In genomic region chr5:152439791-152440190, GRCh38 we compare ENCODE assay signal across 17 cellular contexts. TPM values are rescaled to one million over a fixed set of nuclear protein-coding genes. Genes with fewer than 3 reads are reported as not detected.
A peak's percentile ranks its signal among the peaks of the same experiment; 100 is the strongest.
DNase-seq lines count a peak whose midpoint lies in the region; FAIRE-seq and TF ChIP-seq lines count a peak whose summit lies in the region.
"Had no signal": no experiment of that assay in that cellular context is flagged by ENCODE, and none has a peak within 500 bp of the region (broad histone marks: within the 10 kb centered on the region; RNA-seq: fewer than 3 reads in every experiment).

No MANE protein-coding gene starts in this region.

- intact Hi-C loops in lower leg skin (cut with DNase I; ENCODE audit: low total_unique reads) = no loop called here

- H3K27ac ChIP-seq in neural cell (ENCODE audit: low read length) (no peak overlapping the region), temporal lobe (ENCODE audit: low read depth, low read length) (peak overlapping the region; percentile 87)
- H3K27ac ChIP-seq: BLaER1 treated with 17β-estradiol and CSF1 and Interleukin-3, amounts not matched to agents 10 nM and 100 nM; HL-60 had no signal

- H3K27me3 Mint-ChIP-seq in activated T-cell treated with anti-CD3 and anti-CD28 coated beads, Interleukin-2, amount 50 U/mL, for 24 hours = no peaks in the 10 kb centered on the region

- H3K9me3 ChIP-seq in neural cell (ENCODE audit: low read length) = no peaks in the 10 kb centered on the region
- H3K9me3 ChIP-seq: BLaER1 treated with 17β-estradiol and CSF1 and Interleukin-3, amounts not matched to agents 10 nM and 100 nM; HAP-1 had no signal

- no peaks in the 10 kb centered on the region for H3F3A ChIP-seq in neural cell (ENCODE audit: insufficient read depth, low read length, poor library complexity, severe bottlenecking)

- H2AFZ ChIP-seq in neural cell (ENCODE audit: low read depth, low read length) = no peak overlapping the region

- no peaks in the 10 kb centered on the region for H3K36me3 ChIP-seq in neural cell (ENCODE audit: insufficient read depth, low read length)
- H3K36me3 ChIP-seq: BLaER1 treated with 17β-estradiol and CSF1 and Interleukin-3, amounts not matched to agents 10 nM and 100 nM; HAP-1 had no signal

- H4K20me1 ChIP-seq in neural cell (ENCODE audit: insufficient read depth) = no peaks in the 10 kb centered on the region
- H4K20me1 ChIP-seq: BLaER1 treated with 17β-estradiol and CSF1 and Interleukin-3, amounts not matched to agents 10 nM and 100 nM had no signal

- TF ChIP-seq CTCF in neural cell (IDR thresholded peaks at IDR 0.05; ENCODE audit: poor library complexity, severe bottlenecking) (no peak), lower leg skin (IDR thresholded peaks at IDR 0.05) (no peak)

- TF ChIP-seq EP300 in neural cell (conservative IDR thresholded peaks at IDR 0.05; ENCODE audit: poor library complexity, severe bottlenecking) = peak; percentile 85

- no peaks in the 10 kb centered on the region for H3K4me1 Mint-ChIP-seq in activated T-cell treated with anti-CD3 and anti-CD28 coated beads, Interleukin-2, amount 50 U/mL, for 24 hours (ENCODE audit: low read depth)
- H3K4me1 Mint-ChIP-seq: CD4-positive, CD25-positive, alpha-beta regulatory T cell had no signal

- peak; percentile 1 for DNase-seq in SK-MEL-5 (ENCODE audit: low read depth, low spot score)
- DNase-seq in globus pallidus (ENCODE audit: low spot score) = peak; percentile 82
- no peak for DNase-seq in RCC 7860 (ENCODE audit: low spot score)
- no peak for DNase-seq in activated T-cell treated with anti-CD3 and anti-CD28 coated beads, Interleukin-2, amount 50 U/mL, for 24 hours
- no peak for DNase-seq in lower leg skin (ENCODE audit: low spot score in 2 of 2)
- DNase-seq: 8988T; AML-193; CD4-positive, CD25-positive, alpha-beta regulatory T cell; DMS79 had no signal

- no peaks in the 10 kb centered on the region for H3K9me2 ChIP-seq in neural cell (ENCODE audit: insufficient read depth, low read length)

- in situ Hi-C loops in SK-MEL-5 (cut with HindIII; ENCODE audit: low pct_unique_long_range_greater_than_20kb, low sequenced_read_pairs) = no loop called here

- no peak overlapping the region for H3K4me3 Mint-ChIP-seq in activated T-cell treated with anti-CD3 and anti-CD28 coated beads, Interleukin-2, amount 50 U/mL, for 24 hours
- H3K4me3 Mint-ChIP-seq: CD4-positive, CD25-positive, alpha-beta regulatory T cell had no signal

- no peak overlapping the region for H3K9ac ChIP-seq in neural cell (ENCODE audit: low read length)
- H3K9ac ChIP-seq: BLaER1 treated with 17β-estradiol and CSF1 and Interleukin-3, amounts not matched to agents 10 nM and 100 nM had no signal

- H3K9me3 Mint-ChIP-seq in activated T-cell treated with anti-CD3 and anti-CD28 coated beads, Interleukin-2, amount 50 U/mL, for 24 hours = no peaks in the 10 kb centered on the region
- H3K9me3 Mint-ChIP-seq: CD4-positive, CD25-positive, alpha-beta regulatory T cell had no signal

- H3K4me2 ChIP-seq in neural cell (ENCODE audit: low read length) = no peak overlapping the region
- H3K4me2 ChIP-seq: BLaER1 treated with 17β-estradiol and CSF1 and Interleukin-3, amounts not matched to agents 10 nM and 100 nM had no signal

- H3K79me2 ChIP-seq in neural cell (replicated peaks; ENCODE audit: insufficient read depth, low read length) = no peaks in the 10 kb centered on the region

- no peak overlapping the region for H3K27ac Mint-ChIP-seq in activated T-cell treated with anti-CD3 and anti-CD28 coated beads, Interleukin-2, amount 50 U/mL, for 24 hours
- H3K27ac Mint-ChIP-seq: CD4-positive, CD25-positive, alpha-beta regulatory T cell had no signal

- TF ChIP-seq RAD21 in neural cell (conservative IDR thresholded peaks at IDR 0.05) = no peak

- H3K4me3 ChIP-seq in neural cell (ENCODE audit: low read length) = no peak overlapping the region
- no peak overlapping the region for H3K4me3 ChIP-seq in lower leg skin (ENCODE audit: low read depth, poor library complexity, severe bottlenecking)
- H3K4me3 ChIP-seq: BLaER1 treated with 17β-estradiol and CSF1 and Interleukin-3, amounts not matched to agents 10 nM and 100 nM; HAP-1 had no signal

- no peak for FAIRE-seq in RCC 7860 (lab: Jason Lieb, UNC)
- FAIRE-seq: GM12891, H1 had no signal

- 50 to 67% methylated on average over 3 of the region's 3 CpGs for WGBS in lower leg skin, 2 donors

- no peaks in the 10 kb centered on the region for H3K36me3 Mint-ChIP-seq in activated T-cell treated with anti-CD3 and anti-CD28 coated beads, Interleukin-2, amount 50 U/mL, for 24 hours (ENCODE audit: low read depth)
- H3K36me3 Mint-ChIP-seq: CD4-positive, CD25-positive, alpha-beta regulatory T cell had no signal

- TF ChIP-seq POLR2A in lower leg skin (IDR thresholded peaks at IDR 0.05) = no peak

- H3K27me3 ChIP-seq in neural cell (ENCODE audit: insufficient read depth, low read depth, low read length) = no peaks in the 10 kb centered on the region
- H3K27me3 ChIP-seq: BLaER1 treated with 17β-estradiol and CSF1 and Interleukin-3, amounts not matched to agents 10 nM and 100 nM had no signal

TF ChIP-seq in neural cell, 6 proteins besides CTCF, POLR2A, EP300 and RAD21:
- TF ChIP-seq POLR2AphosphoS5 (IDR thresholded peaks at IDR 0.05) (peak; percentile 20), TAF1 (IDR thresholded peaks at IDR 0.05; ENCODE audit: low read depth) (no peak), SMC3 (conservative IDR thresholded peaks at IDR 0.05; ENCODE audit: poor library complexity) (no peak)

RNA-seq across cellular contexts. Expression of gene NMUR2, which starts 34.7 kb away (rescaled TPM):
- not detected in 2 replicates for total RNA-seq in SK-MEL-5 (2014; rRNA removed; shearing (Covaris generic))
- polyA plus RNA-seq in SK-MEL-5 (2015; cell fraction: cytosol; rRNA removed) = not detected in 2 replicates
- not detected in 2 replicates for polyA plus RNA-seq in SK-MEL-5 (2015; cell fraction: nucleus; rRNA removed)
- not detected in 2 replicates for polyA plus RNA-seq in neural cell
- not detected in 2 replicates for polyA minus RNA-seq in neural cell
- total RNA-seq in temporal lobe = not detected
- not detected for total RNA-seq in lower leg skin
- total RNA-seq: CD4-positive, CD25-positive, alpha-beta regulatory T cell; G401; H1 had no signal
- polyA plus RNA-seq: CD4-positive, CD25-positive, alpha-beta regulatory T cell had no signal

Comparison
In these comparisons a context has a peak if more than half of its experiments do, and no peak if none do; other contexts are left out.
1. DNase-seq: peak in SK-MEL-5 (single experiment) and globus pallidus (single experiment); none in RCC 7860 (single experiment), activated T-cell treated with anti-CD3 and anti-CD28 coated beads, Interleukin-2, amount 50 U/mL, for 24 hours (single experiment) and lower leg skin (0 of 2).